Comparison of ENCODE assay signal across 8 cellular contexts in genomic region chr15:50908209-50909043, GRCh38. TPM values are rescaled to one million over a fixed set of nuclear protein-coding genes. Genes with fewer than 3 reads are reported as not detected.
DNase-seq lines count a peak whose midpoint lies in the region; ATAC-seq and TF ChIP-seq lines count a peak whose summit lies in the region.

Gene AP4E1 (plus strand): TSS chr15:50908683. CDS start chr15:50908779, 96 bp downstream.

- no peaks in the 10 kb centered on the region for H3K9me3 Mint-ChIP-seq in CD14-positive monocyte

- H3K36me3 ChIP-seq in colonic mucosa, result no peaks in the 10 kb centered on the region

- H3K4me3 ChIP-seq in colonic mucosa, result peak within 1 kb of the TSS; percentile 76

- H3K27ac ChIP-seq in colonic mucosa, result peak within 1 kb of the TSS; percentile 67

- DNase-seq in CD14-positive monocyte (ENCODE audit: low spot score), result peak; percentile 93
- peak; percentile 73 to 93 for DNase-seq in NCI-H526 (lab: John Stamatoyannopoulos, UW)
- DNase-seq in activated CD4-positive, alpha-beta T cell treated with anti-CD3 and anti-CD28 coated beads for 48 hours, result peak; percentile 96
- DNase-seq in colonic mucosa, result peak; percentile 96
- DNase-seq in left colon, result peak; percentile 85 to 91
- DNase-seq in stimulated activated CD4-positive, alpha-beta T cell treated with anti-CD3 and anti-CD28 coated beads, Interleukin-1b, Interleukin-23, amount 100 ng/mL, for 4 hours (ENCODE audit: low read depth in 2 of 2), result peak; percentile 89 to 95

- H3K27me3 Mint-ChIP-seq in CD14-positive monocyte (ENCODE audit: low read depth in 3 of 3), result peaks cover 0 to 2% (median 0%) of the 10 kb centered on the region in 3 donors

- peaks cover 15% of the 10 kb centered on the region for H3K4me1 ChIP-seq in colonic mucosa

- H3K4me1 Mint-ChIP-seq in CD14-positive monocyte, result peaks cover 39% of the 10 kb centered on the region

- peak within 1 kb of the TSS; percentile 86 to 99 (median 94) for H3K27ac Mint-ChIP-seq in CD14-positive monocyte

- peak; percentile 43 for ATAC-seq in GM19328 (IDR thresholded peaks at IDR 0.05; ENCODE audit: unreplicated experiment)
- ATAC-seq in HG03469 (IDR thresholded peaks at IDR 0.05; ENCODE audit: unreplicated experiment), result peak; percentile 40
- ATAC-seq in left colon, result peak; percentile 83

- H3K9me3 ChIP-seq in colonic mucosa, result no peaks in the 10 kb centered on the region

- H3K27me3 ChIP-seq in colonic mucosa, result no peaks in the 10 kb centered on the region

- TF ChIP-seq CTCF in CD14-positive monocyte (IDR thresholded peaks at IDR 0.05) (peak; percentile 94), colonic mucosa (IDR thresholded peaks at IDR 0.05) (peak; percentile 94)

- intact Hi-C loops in CD14-positive monocyte (cut with micrococcal nuclease) (loop anchor here (1.0 to 5.0 kb wide), 3 partner anchors 24 to 233 kb away; no protein-coding TSS in a partner anchor), colonic mucosa (cut with DNase I) (no loop called here), left colon (cut with DNase I, micrococcal nuclease) (loop anchor here in 1 of 2 donors (10.0 kb wide), 1 partner anchor 224 kb away; the partner anchor contains the start of gene TRPM7)

- peaks cover 8 to 9% of the 10 kb centered on the region in 2 donors for H3K36me3 Mint-ChIP-seq in CD14-positive monocyte

- H3K9ac ChIP-seq in colonic mucosa (ENCODE audit: low read depth in 2 of 2, low read length in 2 of 2), result peak within 1 kb of the TSS; percentile 93 to 97

- H3K4me3 Mint-ChIP-seq in CD14-positive monocyte, result peak within 1 kb of the TSS; percentile 97 to 100

RNA-seq across cellular contexts. Expression of gene AP4E1, which starts in this region (rescaled TPM):
- polyA plus RNA-seq in CD14-positive monocyte, result 1 to 10 TPM; 5.3 to 7.7 TPM
- 10 to 100 TPM in 1 of 2 donors, 1 to 10 TPM in 1; 9.7 to 11.7 TPM for total RNA-seq in colonic mucosa
- total RNA-seq in left colon, result 10 to 100 TPM in 1 of 2 donors, 1 to 10 TPM in 1; 9.9 to 10.7 TPM

Comparison
In these comparisons a context has a peak if more than half of its experiments do, and no peak if none do; other contexts are left out.
1. Peak in every context shown above with its lines: DNase-seq, ATAC-seq, H3K4me3 ChIP-seq and H3K27ac ChIP-seq.